1 cellular context compared by ENCODE assay signal in the genomic region with DNA sequence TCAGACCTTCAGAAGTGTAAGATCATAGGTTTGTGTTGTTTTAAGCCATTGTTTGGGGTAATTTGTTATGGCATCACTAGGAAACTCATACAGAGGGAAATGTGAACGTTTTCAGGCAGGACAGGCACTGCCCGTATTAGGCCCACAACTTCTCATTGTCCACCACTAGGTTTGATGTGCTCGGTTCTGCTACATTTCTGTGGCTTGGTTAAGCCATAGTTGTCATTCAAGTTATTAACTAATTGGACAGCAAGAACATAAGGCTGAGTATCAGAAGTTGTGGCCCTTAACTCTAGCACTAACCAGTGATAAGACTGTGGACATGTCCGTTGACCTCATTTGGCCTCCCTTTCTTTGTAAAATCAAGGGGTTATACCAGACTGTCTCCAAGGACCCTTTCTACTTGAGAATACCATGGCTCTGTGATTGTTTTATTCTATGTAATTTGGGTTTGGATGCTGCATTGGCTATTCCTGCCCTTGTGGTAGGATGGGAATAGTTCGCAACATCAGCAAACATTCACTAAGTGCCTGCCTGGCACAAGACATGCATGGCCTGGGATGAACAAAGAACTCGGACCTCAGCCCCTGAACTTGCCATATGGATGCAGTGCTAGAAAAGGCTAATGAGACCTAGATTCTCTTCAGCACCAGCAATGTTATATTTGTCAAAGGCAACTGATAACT.
TF ChIP-seq lines count a peak whose summit lies in the region.

No MANE protein-coding gene starts in this region.

TF ChIP-seq in K562, 482 proteins besides CTCF, POLR2A, EP300 and RAD21 (continued from another document):
- TF ChIP-seq, protein P1, sequence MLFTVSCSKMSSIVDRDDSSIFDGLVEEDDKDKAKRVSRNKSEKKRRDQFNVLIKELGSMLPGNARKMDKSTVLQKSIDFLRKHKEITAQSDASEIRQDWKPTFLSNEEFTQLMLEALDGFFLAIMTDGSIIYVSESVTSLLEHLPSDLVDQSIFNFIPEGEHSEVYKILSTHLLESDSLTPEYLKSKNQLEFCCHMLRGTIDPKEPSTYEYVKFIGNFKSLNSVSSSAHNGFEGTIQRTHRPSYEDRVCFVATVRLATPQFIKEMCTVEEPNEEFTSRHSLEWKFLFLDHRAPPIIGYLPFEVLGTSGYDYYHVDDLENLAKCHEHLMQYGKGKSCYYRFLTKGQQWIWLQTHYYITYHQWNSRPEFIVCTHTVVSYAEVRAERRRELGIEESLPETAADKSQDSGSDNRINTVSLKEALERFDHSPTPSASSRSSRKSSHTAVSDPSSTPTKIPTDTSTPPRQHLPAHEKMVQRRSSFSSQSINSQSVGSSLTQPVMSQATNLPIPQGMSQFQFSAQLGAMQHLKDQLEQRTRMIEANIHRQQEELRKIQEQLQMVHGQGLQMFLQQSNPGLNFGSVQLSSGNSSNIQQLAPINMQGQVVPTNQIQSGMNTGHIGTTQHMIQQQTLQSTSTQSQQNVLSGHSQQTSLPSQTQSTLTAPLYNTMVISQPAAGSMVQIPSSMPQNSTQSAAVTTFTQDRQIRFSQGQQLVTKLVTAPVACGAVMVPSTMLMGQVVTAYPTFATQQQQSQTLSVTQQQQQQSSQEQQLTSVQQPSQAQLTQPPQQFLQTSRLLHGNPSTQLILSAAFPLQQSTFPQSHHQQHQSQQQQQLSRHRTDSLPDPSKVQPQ (CRISPR knock-in tag; IDR thresholded peaks at IDR 0.05; ENCODE audit: borderline replicate concordance) = no peak
- TF ChIP-seq, protein P2, sequence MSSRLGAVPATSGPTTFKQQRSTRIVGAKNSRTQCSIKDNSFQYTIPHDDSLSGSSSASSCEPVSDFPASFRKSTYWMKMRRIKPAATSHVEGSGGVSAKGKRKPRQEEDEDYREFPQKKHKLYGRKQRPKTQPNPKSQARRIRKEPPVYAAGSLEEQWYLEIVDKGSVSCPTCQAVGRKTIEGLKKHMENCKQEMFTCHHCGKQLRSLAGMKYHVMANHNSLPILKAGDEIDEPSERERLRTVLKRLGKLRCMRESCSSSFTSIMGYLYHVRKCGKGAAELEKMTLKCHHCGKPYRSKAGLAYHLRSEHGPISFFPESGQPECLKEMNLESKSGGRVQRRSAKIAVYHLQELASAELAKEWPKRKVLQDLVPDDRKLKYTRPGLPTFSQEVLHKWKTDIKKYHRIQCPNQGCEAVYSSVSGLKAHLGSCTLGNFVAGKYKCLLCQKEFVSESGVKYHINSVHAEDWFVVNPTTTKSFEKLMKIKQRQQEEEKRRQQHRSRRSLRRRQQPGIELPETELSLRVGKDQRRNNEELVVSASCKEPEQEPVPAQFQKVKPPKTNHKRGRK (tag; IDR thresholded peaks at IDR 0.05) = no peak
- 0 out of 2 replicates have a peak, but pooled peaks have one; percentile 41 for TF ChIP-seq NFXL1 (CRISPR knock-in tag; IDR thresholded peaks at IDR 0.05)
- TF ChIP-seq, protein P3, sequence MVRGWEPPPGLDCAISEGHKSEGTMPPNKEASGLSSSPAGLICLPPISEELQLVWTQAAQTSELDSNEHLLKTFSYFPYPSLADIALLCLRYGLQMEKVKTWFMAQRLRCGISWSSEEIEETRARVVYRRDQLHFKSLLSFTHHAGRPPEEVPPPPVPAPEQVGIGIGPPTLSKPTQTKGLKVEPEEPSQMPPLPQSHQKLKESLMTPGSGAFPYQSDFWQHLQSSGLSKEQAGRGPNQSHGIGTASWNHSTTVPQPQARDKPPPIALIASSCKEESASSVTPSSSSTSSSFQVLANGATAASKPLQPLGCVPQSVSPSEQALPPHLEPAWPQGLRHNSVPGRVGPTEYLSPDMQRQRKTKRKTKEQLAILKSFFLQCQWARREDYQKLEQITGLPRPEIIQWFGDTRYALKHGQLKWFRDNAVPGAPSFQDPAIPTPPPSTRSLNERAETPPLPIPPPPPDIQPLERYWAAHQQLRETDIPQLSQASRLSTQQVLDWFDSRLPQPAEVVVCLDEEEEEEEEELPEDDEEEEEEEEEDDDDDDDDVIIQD (CRISPR knock-in tag; IDR thresholded peaks at IDR 0.05) = no peak
- peak; percentile 44; the same call in 1 of the 2 replicates for TF ChIP-seq NFRKB (IDR thresholded peaks at IDR 0.05; ENCODE audit: low read depth)
- TF ChIP-seq, protein P4, sequence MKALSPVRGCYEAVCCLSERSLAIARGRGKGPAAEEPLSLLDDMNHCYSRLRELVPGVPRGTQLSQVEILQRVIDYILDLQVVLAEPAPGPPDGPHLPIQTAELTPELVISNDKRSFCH (CRISPR knock-in tag; IDR thresholded peaks at IDR 0.05) = no peak
- TF ChIP-seq, protein P4 (tag; IDR thresholded peaks at IDR 0.05) = 0 out of 2 replicates have a peak, but pooled peaks have one; percentile 47
- TF ChIP-seq NR2C1 (IDR thresholded peaks at IDR 0.05) = no peak
- 0 out of 2 replicates have a peak, but pooled peaks have one; percentile 22 for TF ChIP-seq NR2C1 (tag; IDR thresholded peaks at IDR 0.05)
- peak; percentile 28 for TF ChIP-seq CXXC5 (CRISPR knock-in tag; IDR thresholded peaks at IDR 0.05)
- TF ChIP-seq, protein P5, sequence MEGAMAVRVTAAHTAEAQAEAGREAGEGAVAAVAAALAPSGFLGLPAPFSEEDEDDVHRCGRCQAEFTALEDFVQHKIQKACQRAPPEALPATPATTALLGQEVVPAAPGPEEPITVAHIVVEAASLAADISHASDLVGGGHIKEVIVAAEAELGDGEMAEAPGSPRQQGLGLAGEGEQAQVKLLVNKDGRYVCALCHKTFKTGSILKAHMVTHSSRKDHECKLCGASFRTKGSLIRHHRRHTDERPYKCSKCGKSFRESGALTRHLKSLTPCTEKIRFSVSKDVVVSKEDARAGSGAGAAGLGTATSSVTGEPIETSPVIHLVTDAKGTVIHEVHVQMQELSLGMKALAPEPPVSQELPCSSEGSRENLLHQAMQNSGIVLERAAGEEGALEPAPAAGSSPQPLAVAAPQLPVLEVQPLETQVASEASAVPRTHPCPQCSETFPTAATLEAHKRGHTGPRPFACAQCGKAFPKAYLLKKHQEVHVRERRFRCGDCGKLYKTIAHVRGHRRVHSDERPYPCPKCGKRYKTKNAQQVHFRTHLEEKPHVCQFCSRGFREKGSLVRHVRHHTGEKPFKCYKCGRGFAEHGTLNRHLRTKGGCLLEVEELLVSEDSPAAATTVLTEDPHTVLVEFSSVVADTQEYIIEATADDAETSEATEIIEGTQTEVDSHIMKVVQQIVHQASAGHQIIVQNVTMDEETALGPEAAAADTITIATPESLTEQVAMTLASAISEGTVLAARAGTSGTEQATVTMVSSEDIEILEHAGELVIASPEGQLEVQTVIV (CRISPR knock-in tag; IDR thresholded peaks at IDR 0.05; ENCODE audit: borderline replicate concordance) = no peak
- TF ChIP-seq PYGO2 (tag; IDR thresholded peaks at IDR 0.05) = peak; percentile 20; the same call in 1 of the 2 replicates
- no peak for TF ChIP-seq JUND (IDR thresholded peaks at IDR 0.05; ENCODE audit: borderline replicate concordance, low read depth, low read length)
- TF ChIP-seq JUND (tag; IDR thresholded peaks at IDR 0.05; ENCODE audit: borderline replicate concordance, low read depth, low read length) = peak; percentile 17; the same call in 2 of the 3 replicates
